Comparison of ENCODE assay signal across 9 cellular contexts in the genomic region with DNA sequence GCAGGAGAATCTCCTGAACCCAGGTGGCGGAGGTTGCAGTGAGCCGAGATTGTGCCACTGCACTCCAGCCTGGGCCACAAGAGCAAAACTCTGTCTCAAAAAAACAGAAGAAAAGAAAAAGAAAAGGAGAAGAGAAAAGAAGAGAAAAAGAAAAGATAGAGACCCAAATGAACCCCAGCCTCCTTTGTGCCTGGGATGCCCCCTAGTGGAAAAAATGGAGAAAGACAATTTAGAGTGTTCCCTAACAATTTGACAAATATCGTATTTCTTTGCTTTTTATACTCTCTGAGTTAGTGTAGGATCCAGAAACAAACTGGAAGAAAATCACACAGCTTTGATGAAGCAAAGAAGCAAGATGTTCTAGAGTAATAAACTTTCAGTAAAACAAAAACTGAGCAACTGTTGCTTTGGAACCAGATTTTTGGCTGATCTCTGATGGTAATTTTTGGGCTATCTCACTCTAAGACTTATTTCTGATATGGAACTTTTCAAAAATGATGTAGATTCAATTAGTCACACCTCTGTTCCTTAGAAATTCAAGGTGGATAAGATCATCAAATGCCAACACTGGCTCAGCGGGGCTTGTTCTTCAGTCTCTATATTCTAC. TPM values are rescaled to one million over a fixed set of nuclear protein-coding genes. Genes with fewer than 3 reads are reported as not detected.
DNase-seq lines count a peak whose midpoint lies in the region; ATAC-seq and TF ChIP-seq lines count a peak whose summit lies in the region.
"Had no signal": no experiment of that assay in that cellular context is flagged by ENCODE, and none has a peak within 500 bp of the region (broad histone marks: within the 10 kb centered on the region; RNA-seq: fewer than 3 reads in every experiment).

No MANE protein-coding gene starts in this region.

- no peak overlapping the region for H3K23ac ChIP-seq in H9 (ENCODE audit: insufficient read length, low read depth, low read length)

- H3K79me1 ChIP-seq in H9 (ENCODE audit: insufficient read depth, low read depth, low read length, poor library complexity, severe bottlenecking) = no peaks in the 10 kb centered on the region

- H3T11ph ChIP-seq in H9 (ENCODE audit: low read length) = no peak overlapping the region

- H2AK5ac ChIP-seq in H9 (ENCODE audit: insufficient read length, low read length) = no peak overlapping the region

- H4K5ac ChIP-seq in H9 (ENCODE audit: insufficient read length, low read depth, low read length) = no peak overlapping the region

- H3K9me3 Mint-ChIP-seq in H9 = peaks cover 26 to 28% of the 10 kb centered on the region in 2 experiments

- H4K20me1 ChIP-seq in H9 (ENCODE audit: control insufficient read depth, insufficient read depth, insufficient read length) (no peaks in the 10 kb centered on the region), SU-DHL-6 (ENCODE audit: low read depth, low read length) (no peaks in the 10 kb centered on the region)

- H3K56ac ChIP-seq in H9 (ENCODE audit: insufficient read length, low read depth, low read length) = no peak overlapping the region

- no peak overlapping the region for H3K14ac ChIP-seq in H9 (ENCODE audit: insufficient read depth, low read length)

- H3K4me3 ChIP-seq in BJ (ENCODE audit: low read depth, low read length) (no peak overlapping the region), SU-DHL-6 (ENCODE audit: insufficient read depth, low read length, poor library complexity, severe bottlenecking) (no peak overlapping the region)

- no peak overlapping the region for H3K27ac ChIP-seq in H9 (ENCODE audit: insufficient read length, low read depth, low read length)
- no peak overlapping the region for H3K27ac ChIP-seq in SU-DHL-6 (ENCODE audit: low read depth, low read length)

- H3K9ac ChIP-seq in H9 (ENCODE audit: extremely low read depth, insufficient read length, low read length) (no peak overlapping the region), SU-DHL-6 (ENCODE audit: low read length) (no peak overlapping the region)

- no peak overlapping the region for H2BK20ac ChIP-seq in H9 (ENCODE audit: low read depth, low read length, poor library complexity, severe bottlenecking)

- no peak overlapping the region for H2BK120ac ChIP-seq in H9 (ENCODE audit: low read depth, low read length, poor library complexity, severe bottlenecking)

- TF ChIP-seq CTCF in BJ (IDR thresholded peaks at IDR 0.05; ENCODE audit: insufficient read depth, low read depth, low read length) = peak; percentile 57
- peak; percentile 93 for TF ChIP-seq CTCF in H9 (conservative IDR thresholded peaks at IDR 0.05)
- peak; percentile 55 for TF ChIP-seq CTCF in SU-DHL-6 (IDR thresholded peaks at IDR 0.05; ENCODE audit: insufficient read depth, low read length, poor library complexity, severe bottlenecking)

- H3K18ac ChIP-seq in H9 (ENCODE audit: insufficient read length, low read depth, low read length) = no peak overlapping the region

- no peaks in the 10 kb centered on the region for H3K9me2 ChIP-seq in SU-DHL-6 (replicated peaks; ENCODE audit: insufficient read depth, low read length)

- H3K4me3 Mint-ChIP-seq in H9 = no peak overlapping the region

- no peaks in the 10 kb centered on the region for H3K27me3 ChIP-seq in BJ (ENCODE audit: control insufficient read depth, insufficient read depth, low read length)
- no peaks in the 10 kb centered on the region for H3K27me3 ChIP-seq in H9 (ENCODE audit: insufficient read depth, low read length)
- 0 out of 2 replicates have a peak, but pooled peaks cover 3% of the 10 kb centered on the region for H3K27me3 ChIP-seq in SU-DHL-6 (ENCODE audit: low read length)

- no peaks in the 10 kb centered on the region for H3K4me1 ChIP-seq in H9 (ENCODE audit: insufficient read depth, low read length)

- CTCF ChIA-PET in BJ (lab: Yijun Ruan, JAX) = interaction anchor here (0.7 to 2.9 kb wide), 6 partner anchors 9 to 1206 kb away, joined by 3 to 13 read pairs (median 4); no protein-coding TSS in a partner anchor

- H3K27ac Mint-ChIP-seq in H9 = no peak overlapping the region

- H2BK15ac ChIP-seq in H9 (ENCODE audit: low read depth, low read length) = no peak overlapping the region

- POLR2A ChIA-PET in BJ (lab: Charles Lee) = no interaction called here

- H3K36me3 ChIP-seq in BJ (ENCODE audit: control insufficient read depth, insufficient read depth, low read length) (no peaks in the 10 kb centered on the region), SU-DHL-6 (ENCODE audit: low read length) (no peaks in the 10 kb centered on the region)

- no peak overlapping the region for H4K91ac ChIP-seq in H9 (ENCODE audit: insufficient read length, low read depth, low read length)

- no peaks in the 10 kb centered on the region for H3K23me2 ChIP-seq in H9 (ENCODE audit: insufficient read length, low read depth, low read length, poor library complexity, severe bottlenecking)

- H3K9me3 ChIP-seq in H9 (ENCODE audit: control insufficient read depth, low read depth, low read length) (no peaks in the 10 kb centered on the region), SU-DHL-6 (ENCODE audit: insufficient read depth, low read length) (0 out of 2 replicates have a peak, but pooled peaks cover 4% of the 10 kb centered on the region)

- no peak overlapping the region for H2BK12ac ChIP-seq in H9 (ENCODE audit: insufficient read length, low read depth, low read length)

- no peak overlapping the region for H2BK5ac ChIP-seq in H9 (ENCODE audit: insufficient read length, low read length)

- DNase-seq in BJ (ENCODE audit: low read depth) (no peak), H9 (no peak), left kidney (ENCODE audit: low read depth, low spot score) (peak; percentile 31)
- no peak for DNase-seq in stimulated activated CD4-positive, alpha-beta T cell treated with anti-CD3 and anti-CD28 coated beads, Interleukin-1b, Interleukin-23, amount 100 ng/mL, for 48 hours

- ATAC-seq in GM19035 (IDR thresholded peaks at IDR 0.05; ENCODE audit: unreplicated experiment) = no peak
- ATAC-seq in HG03354 (IDR thresholded peaks at IDR 0.05; ENCODE audit: poor library complexity, severe bottlenecking, unreplicated experiment) = no peak
- no peak for ATAC-seq in GM18870 (IDR thresholded peaks at IDR 0.05; ENCODE audit: unreplicated experiment)

- no CpG with 5 or more reads among the region's 4 CpGs for WGBS in H9 (ENCODE audit: extremely low coverage, insufficient read length, low lambda C conversion rate)

- peaks cover 1 to 9% (median 8%) of the 10 kb centered on the region in 3 experiments; a peak in 5 of 7 replicates for H3K36me3 Mint-ChIP-seq in H9 (ENCODE audit: insufficient read depth in 1 of 3, low read depth in 3 of 3)

- H4K8ac ChIP-seq in H9 (replicated peaks; ENCODE audit: insufficient read length, low read depth, low read length) = no peak overlapping the region

- H3K4me2 ChIP-seq in H9 (ENCODE audit: insufficient read depth, insufficient read length, low read length) (no peak overlapping the region), SU-DHL-6 (ENCODE audit: low read depth, low read length, poor library complexity, severe bottlenecking) (no peak overlapping the region)

- H3K27me3 Mint-ChIP-seq in H9 (ENCODE audit: low read depth) = peaks cover 12% of the 10 kb centered on the region

- H2AFZ ChIP-seq in H9 (ENCODE audit: low read length) (no peak overlapping the region), SU-DHL-6 (ENCODE audit: low read depth, low read length, severe bottlenecking) (no peak overlapping the region)

- H3K79me2 ChIP-seq in H9 (ENCODE audit: insufficient read depth, low read length) = no peaks in the 10 kb centered on the region
- no peaks in the 10 kb centered on the region for H3K79me2 ChIP-seq in SU-DHL-6 (ENCODE audit: insufficient read depth, low read length)

- no peak overlapping the region for H3K4ac ChIP-seq in H9 (ENCODE audit: low read depth, low read length)

- no peaks in the 10 kb centered on the region for H3K4me1 Mint-ChIP-seq in H9

- H3F3A ChIP-seq in SU-DHL-6 (ENCODE audit: insufficient read depth) = no peaks in the 10 kb centered on the region

RNA-seq across cellular contexts. Expression of a gene that starts 18.6 kb away (rescaled TPM):
- 34.6 and 45.7 TPM in 2 replicates for polyA plus RNA-seq in BJ (2011; rRNA removed)
- polyA minus RNA-seq in BJ (2011; rRNA and poly(A)+ RNA removed) = 16.5 and 21.4 TPM in 2 replicates
- 42.2 and 44.2 TPM in 2 replicates for total RNA-seq in H9 (2021)

RNA-seq across cellular contexts. Expression of a gene that starts 55.7 kb away (rescaled TPM):
- not detected in 2 replicates for polyA plus RNA-seq in BJ (2011; rRNA removed)
- polyA minus RNA-seq in BJ (2011; rRNA and poly(A)+ RNA removed) = not detected in 2 replicates
- not detected in 2 replicates for total RNA-seq in H9 (2021)
- polyA plus RNA-seq: fibroblast of lung had no signal
